ENCODE assay signal across 18 cellular contexts in genomic region chr16:76280421-76280820, GRCh38. TPM values are rescaled to one million over a fixed set of nuclear protein-coding genes. Genes with fewer than 3 reads are reported as not detected.
DNase-seq lines count a peak whose midpoint lies in the region; ATAC-seq and TF ChIP-seq lines count a peak whose summit lies in the region.
"Had no signal": no experiment of that assay in that cellular context is flagged by ENCODE, and none has a peak within 500 bp of the region (broad histone marks: within the 10 kb centered on the region; RNA-seq: fewer than 3 reads in every experiment).

No MANE protein-coding gene starts in this region.

- H3K36me3 Mint-ChIP-seq in brain = no peaks in the 10 kb centered on the region
- no peaks in the 10 kb centered on the region for H3K36me3 Mint-ChIP-seq in neural progenitor cell
- H3K36me3 Mint-ChIP-seq: CD4-positive, alpha-beta memory T cell had no signal

- H3K9me3 ChIP-seq in neural cell (ENCODE audit: low read length) = no peaks in the 10 kb centered on the region
- no peaks in the 10 kb centered on the region for H3K9me3 ChIP-seq in neural progenitor cell (ENCODE audit: low read depth)
- H3K9me3 ChIP-seq: HAP-1 had no signal

- no peaks in the 10 kb centered on the region for H3K9me3 Mint-ChIP-seq in brain
- no peaks in the 10 kb centered on the region for H3K9me3 Mint-ChIP-seq in neural progenitor cell

- H3K4me1 Mint-ChIP-seq in brain (peaks cover 31% of the 10 kb centered on the region), neural progenitor cell (peaks cover 10% of the 10 kb centered on the region)
- H3K4me1 Mint-ChIP-seq: CD4-positive, alpha-beta memory T cell had no signal

- peak overlapping the region in 58 of 59 donors; percentile 4 to 80 (median 63) for H3K4me3 ChIP-seq in dorsolateral prefrontal cortex
- peak overlapping the region; percentile 67 for H3K4me3 ChIP-seq in neural cell (ENCODE audit: low read length)
- no peak overlapping the region for H3K4me3 ChIP-seq in neural progenitor cell
- H3K4me3 ChIP-seq: HAP-1 had no signal

- no peak for TF ChIP-seq CTCF in brain (conservative IDR thresholded peaks at IDR 0.05)
- no peak for TF ChIP-seq CTCF in dorsolateral prefrontal cortex (IDR thresholded peaks at IDR 0.05 in 54 of 56, conservative IDR thresholded peaks at IDR 0.05 in 2 of 56; ENCODE audit: low read depth in 1 of 56, partially characterized antibody in 56 of 56)
- TF ChIP-seq CTCF in neural cell (IDR thresholded peaks at IDR 0.05; ENCODE audit: poor library complexity, severe bottlenecking) = no peak
- TF ChIP-seq CTCF in neural progenitor cell (IDR thresholded peaks at IDR 0.05) = no peak

- H3K9ac ChIP-seq in neural cell (ENCODE audit: low read length) (peak overlapping the region; percentile 1), neural progenitor cell (no peak overlapping the region)

- H3K36me3 ChIP-seq in neural cell (ENCODE audit: insufficient read depth, low read length) = no peaks in the 10 kb centered on the region
- H3K36me3 ChIP-seq in neural progenitor cell = no peaks in the 10 kb centered on the region
- H3K36me3 ChIP-seq: HAP-1 had no signal

- no peak for ATAC-seq in GM19035 (IDR thresholded peaks at IDR 0.05; ENCODE audit: unreplicated experiment)

- no peaks in the 10 kb centered on the region for H3K27me3 ChIP-seq in dorsolateral prefrontal cortex
- no peaks in the 10 kb centered on the region for H3K27me3 ChIP-seq in neural cell (ENCODE audit: insufficient read depth, low read depth, low read length)
- H3K27me3 ChIP-seq in neural progenitor cell = peaks cover 28% of the 10 kb centered on the region

- H3K79me2 ChIP-seq in neural cell (replicated peaks; ENCODE audit: insufficient read depth, low read length) (no peaks in the 10 kb centered on the region), neural progenitor cell (ENCODE audit: low read depth) (no peaks in the 10 kb centered on the region)

- no peak for TF ChIP-seq RAD21 in neural cell (conservative IDR thresholded peaks at IDR 0.05)

- DNase-seq in dorsolateral prefrontal cortex (no peak), superior temporal gyrus (ENCODE audit: extremely low spot score) (peak; percentile 69), neural progenitor cell (ENCODE audit: low spot score) (no peak), NK-92 (lab: John Stamatoyannopoulos, UW; ENCODE audit: unreplicated experiment) (no peak)
- DNase-seq: Calu3; CD4-positive, alpha-beta memory T cell; COR-L47; DMS53; DMS79 treated with DMSO at 0.1 percent for 48 hours; GOT3; HFFc6 had no signal

- H4K20me1 ChIP-seq in neural cell (ENCODE audit: insufficient read depth) (no peaks in the 10 kb centered on the region), neural progenitor cell (ENCODE audit: low read depth) (no peaks in the 10 kb centered on the region)

- H3K27ac Mint-ChIP-seq in brain = peak overlapping the region in 1 of 5 experiments; percentile 18
- no peak overlapping the region for H3K27ac Mint-ChIP-seq in neural progenitor cell
- H3K27ac Mint-ChIP-seq: CD4-positive, alpha-beta memory T cell; HFFc6 had no signal

- peaks cover 4% of the 10 kb centered on the region for H3K4me1 ChIP-seq in neural progenitor cell
- H3K4me1 ChIP-seq: HAP-1 had no signal

- H3K27ac ChIP-seq in dorsolateral prefrontal cortex (peak overlapping the region in 55 of 59 donors; percentile 0 to 94 (median 77)), neural cell (ENCODE audit: low read length) (no peak overlapping the region), neural progenitor cell (no peak overlapping the region)

- H2AFZ ChIP-seq in neural cell (ENCODE audit: low read depth, low read length) (no peak overlapping the region), neural progenitor cell (replicated peaks) (no peak overlapping the region)

- no peaks in the 10 kb centered on the region for H3F3A ChIP-seq in neural cell (ENCODE audit: insufficient read depth, low read length, poor library complexity, severe bottlenecking)
- peaks cover 5% of the 10 kb centered on the region for H3F3A ChIP-seq in neural progenitor cell (ENCODE audit: low read depth)

- H3K27me3 Mint-ChIP-seq in brain (no peaks in the 10 kb centered on the region), neural progenitor cell (ENCODE audit: insufficient read depth, low read depth) (no peaks in the 10 kb centered on the region)
- H3K27me3 Mint-ChIP-seq: CD4-positive, alpha-beta memory T cell had no signal

- H3K4me2 ChIP-seq in neural cell (ENCODE audit: low read length) (peak overlapping the region; percentile 61), neural progenitor cell (no peak overlapping the region)

- no peaks in the 10 kb centered on the region for H3K9me2 ChIP-seq in neural cell (ENCODE audit: insufficient read depth, low read length)

- TF ChIP-seq EP300 in neural cell (conservative IDR thresholded peaks at IDR 0.05; ENCODE audit: poor library complexity, severe bottlenecking) = no peak

- intact Hi-C loops in dorsolateral prefrontal cortex (cut with DNase I) = loop anchor here in 1 of 2 donors (10.0 kb wide), 1 partner anchor 204 kb away; no protein-coding TSS in a partner anchor

- H3K4me3 Mint-ChIP-seq in brain (peak overlapping the region in 3 of 5 experiments; percentile 13 to 68 (median 53)), neural progenitor cell (no peak overlapping the region)
- H3K4me3 Mint-ChIP-seq: CD4-positive, alpha-beta memory T cell; HFFc6 had no signal

TF ChIP-seq in neural cell, 6 proteins besides CTCF, POLR2A, EP300 and RAD21:
- TF ChIP-seq POLR2AphosphoS5 (IDR thresholded peaks at IDR 0.05) = no peak
- TF ChIP-seq EZH2 (IDR thresholded peaks at IDR 0.05; ENCODE audit: borderline replicate concordance, insufficient read depth, low read length, poor library complexity, severe bottlenecking) = no peak
- no peak for TF ChIP-seq REST (IDR thresholded peaks at IDR 0.05; ENCODE audit: borderline replicate concordance)
- TF ChIP-seq MXI1 (conservative IDR thresholded peaks at IDR 0.05; ENCODE audit: poor library complexity, severe bottlenecking) = no peak
- no peak for TF ChIP-seq TAF1 (IDR thresholded peaks at IDR 0.05; ENCODE audit: low read depth)
- no peak for TF ChIP-seq SMC3 (conservative IDR thresholded peaks at IDR 0.05; ENCODE audit: poor library complexity)

RNA-seq across cellular contexts. Expression of gene CNTNAP4, which starts 3.2 kb away (rescaled TPM):
- polyA plus RNA-seq in brain (ENCODE audit: insufficient read depth, low read depth, low replicate concordance) = 17.3 TPM
- 100 to 1,000 TPM in 20 of 120 experiments, 10 to 100 TPM in 100; 29.2 to 202 (median 70.7) TPM for total RNA-seq in dorsolateral prefrontal cortex
- polyA plus RNA-seq in neural cell = 73.7 and 75.8 TPM in 2 replicates
- polyA minus RNA-seq in neural cell = 112 and 122 TPM in 2 replicates
- total RNA-seq in neural progenitor cell (ENCODE audit: low replicate concordance) = 0.41 TPM in 1 of 2 replicates, not detected in the other
- total RNA-seq: A172; A673; Calu3; CD4-positive, alpha-beta memory T cell; HFFc6 had no signal
- polyA plus RNA-seq: BJ; CD4-positive, alpha-beta memory T cell had no signal

Comparison
In these comparisons a context has a peak if more than half of its experiments do, and no peak if none do; other contexts are left out.
1. H3K27ac ChIP-seq: peak in dorsolateral prefrontal cortex (55 of 59); none in neural cell (single experiment) and neural progenitor cell (single experiment).
2. RNA of gene CNTNAP4, which starts 3.2 kb away (total RNA-seq): 29.2 to 202 TPM in dorsolateral prefrontal cortex; 0.41 TPM in neural progenitor cell; every median in the first group is over 10 times any median in the second.